Comparison of ENCODE assay signal across 6 cellular contexts in the genomic region with DNA sequence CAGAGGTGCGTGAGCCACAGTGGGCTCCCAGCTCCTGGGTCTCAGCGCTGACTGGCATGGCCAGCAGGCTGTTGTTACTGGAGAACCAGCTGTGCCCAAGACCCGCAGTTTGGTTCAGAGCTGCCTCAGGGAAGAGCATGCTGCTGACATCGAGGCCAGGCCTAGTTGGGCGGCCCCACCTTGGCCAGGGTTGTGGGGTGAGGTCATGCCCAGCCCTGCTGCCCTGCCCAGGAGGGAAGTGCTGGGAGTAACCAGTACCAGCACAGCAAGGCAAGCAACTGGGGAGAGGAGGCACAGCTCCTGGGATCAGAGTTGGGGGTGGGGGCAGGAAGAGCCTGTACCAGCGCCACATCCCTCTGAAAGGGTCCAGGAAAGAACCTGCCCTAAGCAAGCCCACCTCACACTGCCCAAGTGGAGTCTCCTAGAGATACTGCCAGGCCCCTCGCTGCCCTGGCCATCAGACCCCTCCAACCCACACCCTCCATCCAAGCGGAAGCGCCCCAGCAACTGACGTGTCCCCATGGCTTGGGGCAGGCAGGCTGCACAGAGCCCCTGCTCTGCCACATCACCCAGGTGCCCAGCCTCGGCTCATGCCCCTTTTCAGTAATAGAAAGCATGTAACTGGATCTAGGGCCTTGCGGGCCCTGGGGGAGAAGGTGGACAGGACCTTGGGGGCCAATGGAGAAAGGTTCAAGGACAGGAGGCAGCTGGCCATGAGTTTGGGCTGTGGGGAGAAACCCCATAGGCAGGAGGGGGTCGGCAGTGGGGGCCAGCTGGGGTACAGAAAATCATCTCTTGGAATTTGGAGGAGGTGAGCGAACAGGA.
A peak's percentile ranks its signal among the peaks of the same experiment; 100 is the strongest.
DNase-seq lines count a peak whose midpoint lies in the region; ATAC-seq and TF ChIP-seq lines count a peak whose summit lies in the region.

No MANE protein-coding gene starts in this region.

- DNase-seq in DND-41 (no peak), adipocyte (ENCODE audit: low read depth) (no peak), UCSD-AML1 (lab: John Stamatoyannopoulos, UW; ENCODE audit: unreplicated experiment) (no peak)

- no peaks in the 10 kb centered on the region for H3K79me2 ChIP-seq in DND-41 (ENCODE audit: insufficient read depth, low read length)

- peaks cover 15% of the 10 kb centered on the region; the same call in 1 of the 2 replicates for H4K20me1 ChIP-seq in DND-41 (ENCODE audit: insufficient read depth, low read length)

- peak overlapping the region; percentile 80 for H3K4me2 ChIP-seq in DND-41 (ENCODE audit: insufficient read depth, low read length)

- H3K9me3 ChIP-seq in DND-41 (ENCODE audit: insufficient read depth, low read length, severe bottlenecking): no peaks in the 10 kb centered on the region
- no peaks in the 10 kb centered on the region for H3K9me3 ChIP-seq in adipocyte (ENCODE audit: control insufficient read depth, low read length)
- H3K9me3 ChIP-seq in mucosa of stomach (ENCODE audit: control insufficient read depth, low read length): no peaks in the 10 kb centered on the region

- TF ChIP-seq CTCF in DND-41 (IDR thresholded peaks at IDR 0.05; ENCODE audit: borderline replicate concordance, extremely low read depth, low read length, poor library complexity, severe bottlenecking): no peak

- H3K4me1 ChIP-seq in DND-41 (ENCODE audit: insufficient read depth, low read length) (peaks cover 17% of the 10 kb centered on the region), adipocyte (ENCODE audit: control insufficient read depth, insufficient read depth, low read length) (peaks cover 13% of the 10 kb centered on the region), mucosa of stomach (ENCODE audit: control insufficient read depth, insufficient read depth, low read length) (peaks cover 42% of the 10 kb centered on the region)

- H3K27ac ChIP-seq in DND-41 (ENCODE audit: low read length): no peak overlapping the region

- H3K9ac ChIP-seq in DND-41 (ENCODE audit: low read depth, low read length) (peak overlapping the region; percentile 53), adipocyte (ENCODE audit: low read length) (peak overlapping the region; percentile 88), mucosa of stomach (ENCODE audit: low read length) (peak overlapping the region; percentile 96)

- no peaks in the 10 kb centered on the region for H3K36me3 ChIP-seq in DND-41 (ENCODE audit: insufficient read depth, low read length)
- no peaks in the 10 kb centered on the region for H3K36me3 ChIP-seq in adipocyte (ENCODE audit: control insufficient read depth, insufficient read depth, low read length, severe bottlenecking)
- H3K36me3 ChIP-seq in mucosa of stomach (ENCODE audit: control insufficient read depth, insufficient read depth, low read length): no peaks in the 10 kb centered on the region

- H3K27me3 ChIP-seq in DND-41 (ENCODE audit: insufficient read depth, low read length, poor library complexity) (peaks cover 1% of the 10 kb centered on the region), adipocyte (replicated peaks; ENCODE audit: control insufficient read depth, insufficient read depth, low read length) (no peaks in the 10 kb centered on the region), mucosa of stomach (ENCODE audit: control insufficient read depth, insufficient read depth, low read length) (no peaks in the 10 kb centered on the region)

- peak overlapping the region; percentile 8 to 63; a peak in 3 of 4 replicates for H3K4me3 ChIP-seq in DND-41 (ENCODE audit: low read depth in 1 of 2, low read length in 2 of 2)
- H3K4me3 ChIP-seq in adipocyte (ENCODE audit: low read length): peak overlapping the region; percentile 87
- peak overlapping the region; percentile 69 for H3K4me3 ChIP-seq in mucosa of stomach (ENCODE audit: low read length)

- ATAC-seq in DND-41 (ENCODE audit: insufficient read depth, low read depth): no peak
- no peak for ATAC-seq in HG02759 (IDR thresholded peaks at IDR 0.05; ENCODE audit: unreplicated experiment)
- no peak for ATAC-seq in HG03571 (IDR thresholded peaks at IDR 0.05; ENCODE audit: unreplicated experiment)

- H2AFZ ChIP-seq in DND-41 (ENCODE audit: low read depth, low read length): peak overlapping the region; percentile 64

Comparison
In these comparisons a context has a peak if more than half of its experiments do, and no peak if none do; other contexts are left out.
1. H3K4me3 ChIP-seq: peak in every context shown above with its lines; median percentile 87 in adipocyte; 69 in mucosa of stomach; 36 in DND-41.